In the genomic region with DNA sequence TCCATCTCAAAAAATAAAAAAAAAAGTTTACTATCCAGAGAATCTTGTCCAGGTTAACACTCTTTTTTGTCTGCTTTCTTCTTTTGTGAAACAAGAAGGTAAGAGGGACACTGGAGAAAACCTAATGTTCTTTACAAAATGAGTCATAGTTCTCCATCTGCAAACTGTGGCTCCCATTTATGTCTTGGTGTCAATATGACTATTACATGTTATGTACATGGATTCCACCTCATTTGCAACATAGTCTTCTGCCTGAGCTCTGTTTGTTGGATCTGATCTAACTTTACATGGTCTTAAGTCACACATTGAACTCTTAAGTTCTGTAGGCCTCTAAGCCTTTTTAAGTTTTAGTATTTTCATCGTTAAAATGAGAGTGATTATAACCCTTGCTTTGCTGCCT, we compare ENCODE assay signal across 28 cellular contexts.
"Had no signal": no experiment of that assay in that cellular context is flagged by ENCODE, and none has a peak within 500 bp of the region (broad histone marks: within the 10 kb centered on the region; RNA-seq: fewer than 3 reads in every experiment).

No MANE protein-coding gene starts in this region.

- DNase-seq: activated CD4-positive, CD25-positive, alpha-beta regulatory T cell treated with anti-CD3 and anti-CD28 coated beads, Interleukin-2, amount 50 U/mL, for 72 hours; activated naive CD8-positive, alpha-beta T cell treated with anti-CD3 and anti-CD28 coated beads, Interleukin-2, amount 10 ng/mL, durations not matched to agents 7 days and 5 days; activated T-cell treated with anti-CD3 and anti-CD28 coated beads for 4 hours; amniotic stem cell; brain microvascular endothelial cell; effector memory CD8-positive, alpha-beta T cell; islet precursor cell; left cardiac atrium; left ventricle myocardium superior; mucosa of descending colon; nephron progenitor cell; right lobe of liver; stimulated activated CD4-positive, alpha-beta T cell treated with anti-CD3 and anti-CD28 coated beads, Interleukin-2, amount 100 ng/mL, for 48 hours; substantia nigra; SW 1271; T-helper 9 cell; uterus; WERI-Rb-1 had no signal

- H3K79me2 ChIP-seq: hepatocyte had no signal

- H3K4me3 Mint-ChIP-seq: activated naive CD8-positive, alpha-beta T cell treated with anti-CD3 and anti-CD28 coated beads, Interleukin-2, amount 10 ng/mL, durations not matched to agents 7 days and 5 days; effector memory CD8-positive, alpha-beta T cell; nephron progenitor cell; stimulated activated naive CD8-positive, alpha-beta T cell treated with anti-CD3 and anti-CD28 coated beads, Interleukin-15, Interleukin-2, amounts not matched to agents 100 ng/mL and 50 ng/mL, for 24 hours; T-helper 1 cell treated with Interleukin-12 subunit alpha and Interleukin-12 subunit beta and Interleukin-4 antibody, amounts not matched to agents 30 μg/mL and 1 μg/mL, for 36 hours; type B pancreatic cell had no signal

- H3K36me3 ChIP-seq: brain microvascular endothelial cell, gastroesophageal sphincter, neutrophil, right lobe of liver, uterus, WERI-Rb-1 had no signal

- H3K9me3 Mint-ChIP-seq: activated naive CD8-positive, alpha-beta T cell treated with anti-CD3 and anti-CD28 coated beads, Interleukin-2, amount 10 ng/mL, durations not matched to agents 7 days and 5 days; activated T-helper 2 cell treated with anti-CD3 and anti-CD28 coated beads, Interferon-gamma antibody, Interleukin-2, Interleukin-4, amounts not matched to agents 10 μg/mL and 5 μg/mL and 100 μg/mL, durations not matched to agents 14 hours and 24 hours and 36 hours; effector memory CD8-positive, alpha-beta T cell; nephron progenitor cell; stimulated activated naive CD8-positive, alpha-beta T cell treated with anti-CD3 and anti-CD28 coated beads, Interleukin-15, Interleukin-2, amounts not matched to agents 100 ng/mL and 50 ng/mL, for 24 hours; T-helper 1 cell treated with Interleukin-12 subunit alpha and Interleukin-12 subunit beta and Interleukin-4 antibody, amounts not matched to agents 30 μg/mL and 1 μg/mL, for 36 hours; type B pancreatic cell had no signal

- H3K4me2 ChIP-seq: hepatocyte had no signal

- H3K27me3 ChIP-seq: brain microvascular endothelial cell, gastroesophageal sphincter, hepatocyte, neutrophil, right lobe of liver, uterus had no signal

- H3K4me1 Mint-ChIP-seq: nephron progenitor cell had no signal

- H3K36me3 Mint-ChIP-seq: activated naive CD8-positive, alpha-beta T cell treated with anti-CD3 and anti-CD28 coated beads, Interleukin-2, amount 10 ng/mL, durations not matched to agents 7 days and 5 days had no signal

- H3K9me3 ChIP-seq: gastroesophageal sphincter, mucosa of descending colon, neutrophil, right lobe of liver, uterus had no signal

- H3K27ac Mint-ChIP-seq: activated naive CD8-positive, alpha-beta T cell treated with anti-CD3 and anti-CD28 coated beads, Interleukin-2, amount 10 ng/mL, durations not matched to agents 7 days and 5 days; activated T-helper 2 cell treated with anti-CD3 and anti-CD28 coated beads, Interferon-gamma antibody, Interleukin-2, Interleukin-4, amounts not matched to agents 10 μg/mL and 5 μg/mL and 100 μg/mL, durations not matched to agents 14 hours and 24 hours and 36 hours; effector memory CD8-positive, alpha-beta T cell; nephron progenitor cell; stimulated activated naive CD8-positive, alpha-beta T cell treated with anti-CD3 and anti-CD28 coated beads, Interleukin-15, Interleukin-2, amounts not matched to agents 100 ng/mL and 50 ng/mL, for 24 hours; T-helper 1 cell treated with Interleukin-12 subunit alpha and Interleukin-12 subunit beta and Interleukin-4 antibody, amounts not matched to agents 30 μg/mL and 1 μg/mL, for 36 hours; type B pancreatic cell had no signal

- H3K27ac ChIP-seq: brain microvascular endothelial cell, coronary artery, gastroesophageal sphincter, hepatocyte, neutrophil, right lobe of liver, uterus, WERI-Rb-1 had no signal

- H3K27me3 Mint-ChIP-seq: activated naive CD8-positive, alpha-beta T cell treated with anti-CD3 and anti-CD28 coated beads, Interleukin-2, amount 10 ng/mL, durations not matched to agents 7 days and 5 days; effector memory CD8-positive, alpha-beta T cell; stimulated activated naive CD8-positive, alpha-beta T cell treated with anti-CD3 and anti-CD28 coated beads, Interleukin-15, Interleukin-2, amounts not matched to agents 100 ng/mL and 50 ng/mL, for 24 hours; type B pancreatic cell had no signal

- FAIRE-seq: astrocyte, endothelial cell of umbilical vein had no signal

- H3K4me3 ChIP-seq: coronary artery, gastroesophageal sphincter, hepatocyte, mucosa of descending colon, right lobe of liver, uterus had no signal

- H2AFZ ChIP-seq: hepatocyte had no signal
